Comparison of ENCODE assay signal across 1 cellular context in the genomic region with DNA sequence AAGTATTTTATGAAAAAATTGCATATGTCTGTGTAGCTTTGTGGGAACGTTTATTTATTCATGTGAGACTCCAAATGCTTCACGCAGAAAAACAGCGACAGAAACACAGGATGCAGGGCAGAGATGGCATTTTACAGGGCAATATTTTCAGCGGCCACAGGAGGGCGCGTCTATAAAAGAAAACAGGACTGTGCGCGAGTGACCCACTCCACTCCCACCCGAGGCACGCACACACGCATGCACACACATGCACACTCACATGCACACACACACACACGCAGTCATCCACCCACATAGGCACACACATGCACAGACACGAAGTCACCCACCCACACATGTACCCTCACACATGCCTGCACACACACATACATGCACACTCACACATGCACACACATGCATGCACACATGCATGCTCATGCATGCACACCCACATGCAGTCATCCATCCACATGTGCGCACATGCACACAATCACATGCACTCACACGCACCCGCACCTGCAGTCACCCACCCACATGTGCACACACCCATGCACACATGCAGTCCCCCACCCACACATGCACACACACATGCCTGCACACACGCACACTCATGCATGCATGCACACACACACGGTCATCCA.
TF ChIP-seq lines count a peak whose summit lies in the region.

No MANE protein-coding gene starts in this region.

TF ChIP-seq in K562, 482 proteins besides CTCF, POLR2A, EP300 and RAD21 (continued from another document):
- TF ChIP-seq ZBTB12 (CRISPR knock-in tag; IDR thresholded peaks at IDR 0.05) (no peak), ETV5 (CRISPR knock-in tag; IDR thresholded peaks at IDR 0.05; ENCODE audit: low read depth) (no peak), TBL1XR1 (IDR thresholded peaks at IDR 0.05; ENCODE audit: low read length in 2 of 2) (no peak), CCNT2 (IDR thresholded peaks at IDR 0.05; ENCODE audit: borderline replicate concordance, extremely low read depth, insufficient read length, low read depth, low read length) (no peak), HSF4 (CRISPR knock-in tag; IDR thresholded peaks at IDR 0.05; ENCODE audit: borderline replicate concordance) (no peak), POLR3A (IDR thresholded peaks at IDR 0.05; ENCODE audit: borderline replicate concordance, extremely low read depth, insufficient read depth, insufficient read length) (no peak), ZNF165 (CRISPR knock-in tag; IDR thresholded peaks at IDR 0.05; ENCODE audit: borderline replicate concordance) (no peak), TRIM25 (IDR thresholded peaks at IDR 0.05; ENCODE audit: borderline replicate concordance) (no peak), NR3C1 (CRISPR knock-in tag; IDR thresholded peaks at IDR 0.05) (no peak), TARDBP (IDR thresholded peaks at IDR 0.05) (no peak), ZEB2 (IDR thresholded peaks at IDR 0.05) (no peak), BDP1 (IDR thresholded peaks at IDR 0.05; ENCODE audit: insufficient read depth, insufficient read length) (no peak), KDM1A (IDR thresholded peaks at IDR 0.05) (peak in 1 of 2 experiments; percentile 42; a peak in 2 of 4 replicates), ZNF561 (CRISPR knock-in tag; conservative IDR thresholded peaks at IDR 0.05) (no peak), SIN3B (IDR thresholded peaks at IDR 0.05; ENCODE audit: low read depth) (no peak), ZNF212 (CRISPR knock-in tag; IDR thresholded peaks at IDR 0.05) (no peak), KLF13 (tag; IDR thresholded peaks at IDR 0.05; ENCODE audit: borderline replicate concordance, low read depth) (no peak), MAX (CRISPR knock-in tag; IDR thresholded peaks at IDR 0.05) (peak; percentile 63), THRB (CRISPR knock-in tag; conservative IDR thresholded peaks at IDR 0.05) (no peak), PHF8 (IDR thresholded peaks at IDR 0.05; ENCODE audit: borderline replicate concordance, low read length) (no peak), FOXA1 (IDR thresholded peaks at IDR 0.05; ENCODE audit: borderline replicate concordance) (no peak), SMAD4 (CRISPR knock-in tag; conservative IDR thresholded peaks at IDR 0.05) (no peak), EZH2 (IDR thresholded peaks at IDR 0.05; ENCODE audit: borderline replicate concordance, low read depth, low read length) (no peak), SAFB2 (IDR thresholded peaks at IDR 0.05; ENCODE audit: borderline replicate concordance, low read depth, low read length, severe bottlenecking) (no peak), NFRKB (IDR thresholded peaks at IDR 0.05; ENCODE audit: low read depth) (no peak), ESRRA (IDR thresholded peaks at IDR 0.05; ENCODE audit: borderline replicate concordance, low read depth) (no peak), ZBTB8A (IDR thresholded peaks at IDR 0.05; ENCODE audit: partially characterized antibody) (no peak)
- TF ChIP-seq, protein P1, sequence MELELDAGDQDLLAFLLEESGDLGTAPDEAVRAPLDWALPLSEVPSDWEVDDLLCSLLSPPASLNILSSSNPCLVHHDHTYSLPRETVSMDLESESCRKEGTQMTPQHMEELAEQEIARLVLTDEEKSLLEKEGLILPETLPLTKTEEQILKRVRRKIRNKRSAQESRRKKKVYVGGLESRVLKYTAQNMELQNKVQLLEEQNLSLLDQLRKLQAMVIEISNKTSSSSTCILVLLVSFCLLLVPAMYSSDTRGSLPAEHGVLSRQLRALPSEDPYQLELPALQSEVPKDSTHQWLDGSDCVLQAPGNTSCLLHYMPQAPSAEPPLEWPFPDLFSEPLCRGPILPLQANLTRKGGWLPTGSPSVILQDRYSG (tag; conservative IDR thresholded peaks at IDR 0.05; ENCODE audit: low read depth) = no peak
- TF ChIP-seq, protein P2, sequence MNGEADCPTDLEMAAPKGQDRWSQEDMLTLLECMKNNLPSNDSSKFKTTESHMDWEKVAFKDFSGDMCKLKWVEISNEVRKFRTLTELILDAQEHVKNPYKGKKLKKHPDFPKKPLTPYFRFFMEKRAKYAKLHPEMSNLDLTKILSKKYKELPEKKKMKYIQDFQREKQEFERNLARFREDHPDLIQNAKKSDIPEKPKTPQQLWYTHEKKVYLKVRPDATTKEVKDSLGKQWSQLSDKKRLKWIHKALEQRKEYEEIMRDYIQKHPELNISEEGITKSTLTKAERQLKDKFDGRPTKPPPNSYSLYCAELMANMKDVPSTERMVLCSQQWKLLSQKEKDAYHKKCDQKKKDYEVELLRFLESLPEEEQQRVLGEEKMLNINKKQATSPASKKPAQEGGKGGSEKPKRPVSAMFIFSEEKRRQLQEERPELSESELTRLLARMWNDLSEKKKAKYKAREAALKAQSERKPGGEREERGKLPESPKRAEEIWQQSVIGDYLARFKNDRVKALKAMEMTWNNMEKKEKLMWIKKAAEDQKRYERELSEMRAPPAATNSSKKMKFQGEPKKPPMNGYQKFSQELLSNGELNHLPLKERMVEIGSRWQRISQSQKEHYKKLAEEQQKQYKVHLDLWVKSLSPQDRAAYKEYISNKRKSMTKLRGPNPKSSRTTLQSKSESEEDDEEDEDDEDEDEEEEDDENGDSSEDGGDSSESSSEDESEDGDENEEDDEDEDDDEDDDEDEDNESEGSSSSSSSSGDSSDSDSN (IDR thresholded peaks at IDR 0.05; ENCODE audit: borderline replicate concordance in 1 of 2, low read depth in 2 of 2, low read length in 2 of 2) = no peak
- TF ChIP-seq, protein P3, sequence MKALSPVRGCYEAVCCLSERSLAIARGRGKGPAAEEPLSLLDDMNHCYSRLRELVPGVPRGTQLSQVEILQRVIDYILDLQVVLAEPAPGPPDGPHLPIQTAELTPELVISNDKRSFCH (CRISPR knock-in tag; IDR thresholded peaks at IDR 0.05) = no peak
- TF ChIP-seq, protein P3 (tag; IDR thresholded peaks at IDR 0.05) = no peak
TF ChIP-seq in K562: peak in this region for 19.
